In the genomic region with DNA sequence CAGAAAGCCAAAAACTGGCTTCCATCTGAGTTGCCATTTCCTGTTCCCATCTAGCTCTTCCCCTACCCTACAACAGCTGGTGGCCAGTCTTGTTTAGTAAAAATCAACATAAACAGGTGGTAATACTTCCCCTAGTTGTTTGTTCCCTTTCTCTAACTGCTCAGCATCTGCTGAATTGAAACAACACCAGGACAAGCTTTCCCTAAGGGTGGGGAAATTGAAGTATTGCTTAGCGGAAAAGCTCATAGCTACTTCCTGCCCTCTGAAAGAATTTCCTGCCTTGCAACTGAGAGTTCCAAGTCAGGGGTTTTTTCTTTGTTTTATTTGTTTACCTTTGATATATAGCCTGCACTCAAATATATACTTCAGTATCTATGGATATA, we compare ENCODE assay signal across 13 cellular contexts.
DNase-seq lines count a peak whose midpoint lies in the region; ATAC-seq and TF ChIP-seq lines count a peak whose summit lies in the region.
"Had no signal": no experiment of that assay in that cellular context is flagged by ENCODE, and none has a peak within 500 bp of the region (broad histone marks: within the 10 kb centered on the region; RNA-seq: fewer than 3 reads in every experiment).

No MANE protein-coding gene starts in this region.

- no peak for TF ChIP-seq CTCF in endothelial cell (IDR thresholded peaks at IDR 0.05; ENCODE audit: unreplicated experiment)
- no peak for TF ChIP-seq CTCF in tibial artery (IDR thresholded peaks at IDR 0.05)

- peak overlapping the region in 1 of 11 experiments; percentile 19; a peak in 1 of 22 replicates for H3K9ac ChIP-seq in BLaER1 treated with 17β-estradiol and CSF1 and Interleukin-3, amounts not matched to agents 10 nM and 100 nM

- peak; percentile 33 for DNase-seq in NAMALWA (ENCODE audit: low spot score)
- DNase-seq in endothelial cell (ENCODE audit: low spot score): peak; percentile 22
- peak; percentile 38 for DNase-seq in myocyte (ENCODE audit: low read depth)
- no peak for DNase-seq in NCI-H510A (lab: John Stamatoyannopoulos, UW)
- no peak for DNase-seq in mucosa of gallbladder (ENCODE audit: low spot score)
- DNase-seq in tibial artery: no peak
- DNase-seq: mesendoderm; NCI-H1105 treated with DMSO at 0.1 percent for 48 hours; SHP77 treated with DMSO at 0.1 percent for 48 hours; stimulated activated CD4-positive, alpha-beta T cell treated with anti-CD3 and anti-CD28 coated beads, Interleukin-1b, Interleukin-23, amount 100 ng/mL, for 48 hours had no signal

- no peak overlapping the region for H3K4me3 Mint-ChIP-seq in endothelial cell (ENCODE audit: unreplicated experiment)

- peaks cover 27% of the 10 kb centered on the region for H3K36me3 Mint-ChIP-seq in endothelial cell (ENCODE audit: low read depth, unreplicated experiment)

- peaks cover 3% of the 10 kb centered on the region for H3K27me3 Mint-ChIP-seq in endothelial cell (ENCODE audit: unreplicated experiment)

- H4K20me1 ChIP-seq in BLaER1 treated with 17β-estradiol and CSF1 and Interleukin-3, amounts not matched to agents 10 nM and 100 nM: no peaks in the 10 kb centered on the region

- H3K27me3 ChIP-seq in BLaER1 treated with 17β-estradiol and CSF1 and Interleukin-3, amounts not matched to agents 10 nM and 100 nM: no peaks in the 10 kb centered on the region
- H3K27me3 ChIP-seq in tibial artery: no peaks in the 10 kb centered on the region

- no peak for ATAC-seq in GM18520 (IDR thresholded peaks at IDR 0.05; ENCODE audit: unreplicated experiment)
- ATAC-seq: GM12878 had no signal

- H3K4me3 ChIP-seq in BLaER1 treated with 17β-estradiol and CSF1 and Interleukin-3, amounts not matched to agents 10 nM and 100 nM: no peak overlapping the region
- H3K4me3 ChIP-seq in tibial artery: no peak overlapping the region
- H3K4me3 ChIP-seq: GM12878 had no signal

- peaks cover 13 to 22% (median 18%) of the 10 kb centered on the region in 10 experiments for H3K4me1 ChIP-seq in BLaER1 treated with 17β-estradiol and CSF1 and Interleukin-3, amounts not matched to agents 10 nM and 100 nM
- H3K4me1 ChIP-seq in tibial artery: peaks cover 0 to 19% (median 5%) of the 10 kb centered on the region in 4 donors

- no peaks in the 10 kb centered on the region for H3K9me3 ChIP-seq in BLaER1 treated with 17β-estradiol and CSF1 and Interleukin-3, amounts not matched to agents 10 nM and 100 nM (replicated peaks in 1 of 11)
- no peaks in the 10 kb centered on the region for H3K9me3 ChIP-seq in tibial artery

- no peaks in the 10 kb centered on the region for H3K9me3 Mint-ChIP-seq in endothelial cell (ENCODE audit: unreplicated experiment)

- peaks cover 88% of the 10 kb centered on the region for H3K4me1 Mint-ChIP-seq in endothelial cell (ENCODE audit: unreplicated experiment)

- intact Hi-C loops in tibial artery (cut with DNase I; ENCODE audit: low total_unique reads): no loop called here

- H3K4me2 ChIP-seq in BLaER1 treated with 17β-estradiol and CSF1 and Interleukin-3, amounts not matched to agents 10 nM and 100 nM: peak overlapping the region; percentile 33 to 73 (median 59)

- peak overlapping the region in 6 of 11 experiments; percentile 43 to 70 (median 54); a peak in 9 of 22 replicates for H3K27ac ChIP-seq in BLaER1 treated with 17β-estradiol and CSF1 and Interleukin-3, amounts not matched to agents 10 nM and 100 nM
- peak overlapping the region in 1 of 2 donors; percentile 20 for H3K27ac ChIP-seq in tibial artery

- peak overlapping the region; percentile 99 for H3K27ac Mint-ChIP-seq in endothelial cell (ENCODE audit: unreplicated experiment)

- peaks cover 32 to 70% (median 36%) of the 10 kb centered on the region in 11 experiments for H3K36me3 ChIP-seq in BLaER1 treated with 17β-estradiol and CSF1 and Interleukin-3, amounts not matched to agents 10 nM and 100 nM
- H3K36me3 ChIP-seq in tibial artery: peaks cover 0 to 29% (median 22%) of the 10 kb centered on the region in 3 donors

Comparison
In these comparisons a context has a peak if more than half of its experiments do, and no peak if none do; other contexts are left out.
1. DNase-seq: peak in NAMALWA (single experiment), endothelial cell (single experiment) and myocyte (single experiment); none in NCI-H510A (single experiment), mucosa of gallbladder (single experiment) and tibial artery (0 of 2).